In the genomic region with DNA sequence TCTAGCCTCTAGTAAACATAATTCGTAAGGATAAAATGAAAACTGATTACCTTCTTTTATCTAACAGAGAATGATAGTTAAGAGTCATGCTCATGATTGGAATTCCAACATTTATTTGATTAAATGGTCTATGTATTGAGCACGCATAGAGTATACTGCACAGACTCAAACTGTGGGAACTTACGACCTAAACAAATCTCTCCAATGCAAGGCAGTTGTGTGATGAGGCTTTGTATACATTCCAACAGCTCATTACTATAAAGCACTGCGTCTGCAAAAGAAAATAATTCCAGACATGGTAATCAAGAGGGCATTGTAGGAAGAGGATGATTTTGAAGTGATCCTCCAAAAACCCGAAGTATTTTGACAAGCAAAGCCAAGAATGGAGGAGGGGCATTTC, we compare ENCODE assay signal across 16 cellular contexts.
"Had no signal": no experiment of that assay in that cellular context is flagged by ENCODE, and none has a peak within 500 bp of the region (broad histone marks: within the 10 kb centered on the region; RNA-seq: fewer than 3 reads in every experiment).

No MANE protein-coding gene starts in this region.

- H3K27me3 Mint-ChIP-seq: type B pancreatic cell had no signal

- H3K9me3 ChIP-seq: suprapubic skin had no signal

- ATAC-seq: effector memory CD8-positive, alpha-beta T cell; left ventricle myocardium superior had no signal

- H3K36me3 ChIP-seq: suprapubic skin had no signal

- FAIRE-seq: frontal cortex had no signal

- H3K36me3 Mint-ChIP-seq: activated naive CD8-positive, alpha-beta T cell treated with anti-CD3 and anti-CD28 coated beads, Interleukin-2, amount 10 ng/mL, durations not matched to agents 7 days and 5 days; brain; type B pancreatic cell had no signal

- DNase-seq: activated B cell treated with CpG ODN at 0.5 μM for 24 hours; activated naive CD8-positive, alpha-beta T cell treated with anti-CD3 and anti-CD28 coated beads, Interleukin-2, amount 10 ng/mL, durations not matched to agents 7 days and 5 days; caudate nucleus; effector memory CD8-positive, alpha-beta T cell; left ventricle myocardium superior; occipital lobe; posterior cingulate gyrus had no signal

- H3K4me1 Mint-ChIP-seq: activated B cell treated with CpG ODN at 0.5 μM for 24 hours; activated naive CD8-positive, alpha-beta T cell treated with anti-CD3 and anti-CD28 coated beads, Interleukin-2, amount 10 ng/mL, durations not matched to agents 7 days and 5 days had no signal

- H3K9me3 Mint-ChIP-seq: activated B cell treated with CpG ODN at 0.5 μM for 24 hours; activated CD8-positive, alpha-beta T cell treated with anti-CD3 and anti-CD28 coated beads for 36 hours; activated naive CD8-positive, alpha-beta T cell treated with anti-CD3 and anti-CD28 coated beads, Interleukin-2, amount 10 ng/mL, durations not matched to agents 7 days and 5 days; effector memory CD8-positive, alpha-beta T cell; stimulated activated naive CD8-positive, alpha-beta T cell treated with anti-CD3 and anti-CD28 coated beads, Interleukin-15, amount 100 ng/mL, for 72 hours; T-helper 2 cell treated with Interferon-gamma antibody and Interleukin-4, amounts not matched to agents 5 μg/mL and 100 μg/mL, for 36 hours; type B pancreatic cell had no signal

- H3K27me3 ChIP-seq: suprapubic skin had no signal

- H3K4me3 Mint-ChIP-seq: activated B cell treated with CpG ODN at 0.5 μM for 24 hours; activated CD8-positive, alpha-beta T cell treated with anti-CD3 and anti-CD28 coated beads for 36 hours; activated naive CD8-positive, alpha-beta T cell treated with anti-CD3 and anti-CD28 coated beads, Interleukin-2, amount 10 ng/mL, durations not matched to agents 7 days and 5 days; activated T-helper 1 cell treated with anti-CD3 and anti-CD28 coated beads, Interleukin-12 subunit alpha, Interleukin-12 subunit beta, Interleukin-2, Interleukin-4 antibody, amounts not matched to agents 30 ng/mL and 10 ng/mL and 1 ng/mL, durations not matched to agents 14 hours and 24 hours and 36 hours; effector memory CD8-positive, alpha-beta T cell; stimulated activated naive CD8-positive, alpha-beta T cell treated with anti-CD3 and anti-CD28 coated beads, Interleukin-15, amount 100 ng/mL, for 72 hours; T-helper 2 cell treated with Interferon-gamma antibody and Interleukin-4, amounts not matched to agents 5 μg/mL and 100 μg/mL, for 36 hours; type B pancreatic cell had no signal

- H3K4me3 ChIP-seq: suprapubic skin had no signal

- H3K27ac ChIP-seq: epithelial cell of prostate, suprapubic skin had no signal

- H3K27ac Mint-ChIP-seq: activated B cell treated with CpG ODN at 0.5 μM for 24 hours; activated CD8-positive, alpha-beta T cell treated with anti-CD3 and anti-CD28 coated beads for 36 hours; activated naive CD8-positive, alpha-beta T cell treated with anti-CD3 and anti-CD28 coated beads, Interleukin-2, amount 10 ng/mL, durations not matched to agents 7 days and 5 days; effector memory CD8-positive, alpha-beta T cell; T-helper 2 cell treated with Interferon-gamma antibody and Interleukin-4, amounts not matched to agents 5 μg/mL and 100 μg/mL, for 36 hours; type B pancreatic cell had no signal
